ENCODE assay signal across 22 cellular contexts in genomic region chr14:77309122-77309521, GRCh38.
DNase-seq lines count a peak whose midpoint lies in the region; ATAC-seq and FAIRE-seq lines count a peak whose summit lies in the region.
"Had no signal": no experiment of that assay in that cellular context is flagged by ENCODE, and none has a peak within 500 bp of the region (broad histone marks: within the 10 kb centered on the region; RNA-seq: fewer than 3 reads in every experiment).

No MANE protein-coding gene starts in this region.

- DNase-seq in HTR-8/SVneo (ENCODE audit: insufficient read length, low spot score): no peak
- peak; percentile 79 for DNase-seq in NOMO-1 treated with DMSO at 0.1 percent for 48 hours (lab: John Stamatoyannopoulos, UW; ENCODE audit: unreplicated experiment)
- no peak for DNase-seq in caudate nucleus (lab: John Stamatoyannopoulos, UW)
- no peak for DNase-seq in substantia nigra (lab: John Stamatoyannopoulos, UW)
- DNase-seq in NCI-H345 treated with DMSO at 0.1 percent for 48 hours (lab: John Stamatoyannopoulos, UW; ENCODE audit: unreplicated experiment): no peak
- DNase-seq: activated naive CD4-positive, alpha-beta T cell treated with anti-CD3 and anti-CD28 coated beads for 36 hours; activated T-cell treated with anti-CD3 and anti-CD28 coated beads, Interleukin-2, amount 50 U/mL, for 4 hours; aorta; CD8-positive, alpha-beta memory T cell; central memory CD4-positive, alpha-beta T cell; DMS53; GM23248; HFFc6; left lung; natural killer cell; NCI-H1436; stimulated activated CD4-positive, alpha-beta T cell treated with anti-CD3 and anti-CD28 coated beads, Interleukin-15, amount 100 ng/mL, for 24 hours; uterus had no signal

- H3K27ac ChIP-seq in caudate nucleus (ENCODE audit: low read depth, low read length) (peak overlapping the region; percentile 71), substantia nigra (ENCODE audit: low read depth, low read length, poor library complexity, severe bottlenecking) (peak overlapping the region; percentile 69)
- H3K27ac ChIP-seq: epithelial cell of prostate, left lung, sigmoid colon, uterus had no signal

- FAIRE-seq in HTR-8/SVneo (lab: Jason Lieb, UNC): peak; percentile 60

- ATAC-seq in HG03280 (IDR thresholded peaks at IDR 0.05; ENCODE audit: unreplicated experiment): no peak
- ATAC-seq in HG02759 (IDR thresholded peaks at IDR 0.05; ENCODE audit: unreplicated experiment): no peak
- ATAC-seq: activated T-cell treated with anti-CD3 and anti-CD28 coated beads, Interleukin-2, amount 50 U/mL, for 4 hours; left lung; natural killer cell had no signal
